Comparison of ENCODE assay signal across 21 cellular contexts in genomic region chr12:114512351-114512750, GRCh38.
DNase-seq lines count a peak whose midpoint lies in the region; ATAC-seq, FAIRE-seq and TF ChIP-seq lines count a peak whose summit lies in the region.
"Had no signal": no experiment of that assay in that cellular context is flagged by ENCODE, and none has a peak within 500 bp of the region (broad histone marks: within the 10 kb centered on the region; RNA-seq: fewer than 3 reads in every experiment).

No MANE protein-coding gene starts in this region.

- H3K18ac ChIP-seq in H1 (ENCODE audit: extremely low read depth, low read length) (no peak overlapping the region), mesendoderm (ENCODE audit: low read length) (no peak overlapping the region)

- POLR2A ChIA-PET in H1 (lab: Charles Lee; ENCODE audit: partially characterized antibody), result no interaction called here

- H3K4me1 ChIP-seq in H1 (replicated peaks in 1 of 4; ENCODE audit: control insufficient read depth in 3 of 4, insufficient read depth in 4 of 4, low read length in 3 of 4) (no peaks in the 10 kb centered on the region), mesendoderm (ENCODE audit: control insufficient read depth, low read depth, low read length) (no peaks in the 10 kb centered on the region)

- H4K20me1 ChIP-seq in H1 (replicated peaks in 1 of 2; ENCODE audit: control insufficient read depth in 1 of 2, insufficient read depth in 2 of 2, low read length in 2 of 2), result no peaks in the 10 kb centered on the region

- H2AK5ac ChIP-seq in H1 (ENCODE audit: low read depth, low read length) (no peak overlapping the region), mesendoderm (ENCODE audit: low read length) (no peak overlapping the region)

- no peak overlapping the region for H3K4me3 Mint-ChIP-seq in T-helper 2 cell treated with Interferon-gamma antibody and Interleukin-4, amounts not matched to agents 5 μg/mL and 100 μg/mL, for 36 hours
- H3K4me3 Mint-ChIP-seq: HFFc6 had no signal

- no peak overlapping the region for H4K8ac ChIP-seq in H1 (ENCODE audit: extremely low read depth, insufficient read depth, low read length)
- no peak overlapping the region for H4K8ac ChIP-seq in mesendoderm (ENCODE audit: low read depth, low read length)

- H3K4me2 ChIP-seq in H1 (ENCODE audit: insufficient read depth in 1 of 2, low read depth in 2 of 2, low read length in 2 of 2) (no peak overlapping the region), mesendoderm (ENCODE audit: low read length) (no peak overlapping the region)
- H3K4me2 ChIP-seq: PC-9 had no signal

- CTCF ChIA-PET in H1 (lab: Charles Lee; ENCODE audit: partially characterized antibody), result interaction anchor here (0.6 to 3.3 kb wide), 14 partner anchors 10 to 545 kb away, joined by 3 to 18 read pairs (median 5); no protein-coding TSS in a partner anchor

- H3K23ac ChIP-seq in H1 (ENCODE audit: insufficient read length) (no peak overlapping the region), mesendoderm (ENCODE audit: low read length) (no peak overlapping the region)

- H3K36me3 ChIP-seq in H1 (ENCODE audit: control insufficient read depth in 2 of 4, insufficient read depth in 4 of 4, low read length in 3 of 4) (no peaks in the 10 kb centered on the region), mesendoderm (ENCODE audit: control insufficient read depth, insufficient read depth, low read length) (no peaks in the 10 kb centered on the region)

- no peak for TF ChIP-seq EP300 in H1 (IDR thresholded peaks at IDR 0.05; ENCODE audit: borderline replicate concordance in 1 of 2, low read depth in 2 of 2, low read length in 2 of 2)

- H3K9ac ChIP-seq in H1 (replicated peaks in 1 of 4; ENCODE audit: extremely low read depth in 1 of 4, low read depth in 3 of 4, low read length in 3 of 4) (no peak overlapping the region), mesendoderm (ENCODE audit: low read length) (no peak overlapping the region)
- H3K9ac ChIP-seq: GM23248 had no signal

- H2BK5ac ChIP-seq in H1 (ENCODE audit: low read depth, low read length) (no peak overlapping the region), mesendoderm (ENCODE audit: low read length) (no peak overlapping the region)

- H4K5ac ChIP-seq in H1 (ENCODE audit: insufficient read length, low read depth, low read length) (no peak overlapping the region), mesendoderm (ENCODE audit: low read length) (no peak overlapping the region)

- H3K56ac ChIP-seq in H1 (replicated peaks; ENCODE audit: insufficient read length, low read depth, low read length), result no peak overlapping the region
- no peak overlapping the region for H3K56ac ChIP-seq in mesendoderm (ENCODE audit: low read length)

- H3K4me3 ChIP-seq in LNCaP clone FGC (ENCODE audit: low read depth, low read length), result no peak overlapping the region
- H3K4me3 ChIP-seq in H1 (ENCODE audit: extremely low read depth in 1 of 4, insufficient read depth in 2 of 4, low read depth in 3 of 4, low read length in 4 of 4), result no peak overlapping the region
- H3K4me3 ChIP-seq in mesendoderm (ENCODE audit: low read length), result no peak overlapping the region
- H3K4me3 ChIP-seq: GM23248, PC-9 had no signal

- H3K79me1 ChIP-seq in H1 (ENCODE audit: low read depth, low read length) (no peaks in the 10 kb centered on the region), mesendoderm (ENCODE audit: low read length) (no peaks in the 10 kb centered on the region)

- H3K27ac ChIP-seq in H1 (ENCODE audit: low read depth, low read length) (no peak overlapping the region), mesendoderm (ENCODE audit: low read depth, low read length) (no peak overlapping the region)
- H3K27ac ChIP-seq: GM23248, PC-9, RWPE1 had no signal

- no peak overlapping the region for H2BK20ac ChIP-seq in H1 (ENCODE audit: low read length)

- no peak overlapping the region for H2BK120ac ChIP-seq in H1 (replicated peaks; ENCODE audit: low read depth, low read length)
- no peak overlapping the region for H2BK120ac ChIP-seq in mesendoderm (ENCODE audit: low read depth, low read length)

- H3K23me2 ChIP-seq in H1 (ENCODE audit: low read depth, low read length), result no peaks in the 10 kb centered on the region; the same call in 1 of the 2 replicates

- H3K4ac ChIP-seq in H1 (replicated peaks; ENCODE audit: insufficient read length, low read depth, low read length), result no peak overlapping the region
- no peak overlapping the region for H3K4ac ChIP-seq in mesendoderm (ENCODE audit: low read depth, low read length)

- peak; percentile 32 to 50 for TF ChIP-seq RAD21 in H1 (IDR thresholded peaks at IDR 0.05 in 1 of 2, conservative IDR thresholded peaks at IDR 0.05 in 1 of 2; ENCODE audit: low read depth in 2 of 2, low read length in 2 of 2)

- no peak overlapping the region for H2BK12ac ChIP-seq in H1 (ENCODE audit: low read depth, low read length)

- no peak overlapping the region for H3K14ac ChIP-seq in H1 (ENCODE audit: insufficient read length)

- no peak overlapping the region for H2AFZ ChIP-seq in H1 (ENCODE audit: low read length)
- H2AFZ ChIP-seq: GM23248, PC-9 had no signal

- no peak for ATAC-seq in GM18873 (IDR thresholded peaks at IDR 0.05; ENCODE audit: low FRiP score, unreplicated experiment)

- no peaks in the 10 kb centered on the region for H3K9me3 Mint-ChIP-seq in T-helper 2 cell treated with Interferon-gamma antibody and Interleukin-4, amounts not matched to agents 5 μg/mL and 100 μg/mL, for 36 hours
- H3K9me3 Mint-ChIP-seq: HFFc6 had no signal

- H2BK15ac ChIP-seq in H1 (ENCODE audit: low read length), result no peak overlapping the region
- no peak overlapping the region for H2BK15ac ChIP-seq in mesendoderm (replicated peaks; ENCODE audit: low read depth)

- peak; percentile 24 for FAIRE-seq in H1 (lab: Jason Lieb, UNC)
- FAIRE-seq: G401.6 had no signal

- TF ChIP-seq POLR2A in H1 (IDR thresholded peaks at IDR 0.05; ENCODE audit: control extremely low read depth in 1 of 2, low read depth in 2 of 2, low read length in 2 of 2), result no peak

- DNase-seq in ELR (ENCODE audit: low read depth) (peak; percentile 7), LNCaP clone FGC (ENCODE audit: low read depth) (peak; percentile 13), H1 (ENCODE audit: low read depth in 1 of 2, low spot score in 2 of 2) (no peak), mesendoderm (peak; percentile 49)
- no peak for DNase-seq in T-helper 2 cell treated with Interferon-gamma antibody and Interleukin-4, amounts not matched to agents 5 μg/mL and 100 μg/mL, for 36 hours (ENCODE audit: low spot score)
- no peak for DNase-seq in activated CD8-positive, alpha-beta memory T cell treated with anti-CD3 and anti-CD28 coated beads for 24 hours
- DNase-seq: ACHN, C1 segment of cervical spinal cord, DMS79 treated with DMSO at 0.1 percent for 48 hours, GM23248, HFFc6, KG1, NCI-H1092 treated with DMSO at 0.1 percent for 48 hours, NCI-H146, NCI-H2029 treated with DMSO at 0.1 percent for 48 hours, NCI-H748 treated with DMSO at 0.1 percent for 48 hours, PC-9, SIG-M5 had no signal

- H4K91ac ChIP-seq in H1 (replicated peaks; ENCODE audit: insufficient read length, low read length), result peak overlapping the region; percentile 25

- WGBS in H1 (ENCODE audit: extremely low coverage in 1 of 2, insufficient coverage in 1 of 2, insufficient read length in 1 of 2, insufficient replicate concordance in 2 of 2, low coverage in 1 of 2, low lambda C conversion rate in 2 of 2, missing lambda C conversion rate in 1 of 2), 2 experiments, result 88% methylated on average over 3 of the region's 3 CpGs; no CpG with 5 or more reads in 1 of the 2 experiments
- WGBS in mesendoderm (ENCODE audit: extremely low coverage, insufficient coverage, low lambda C conversion rate), result no CpG with 5 or more reads among the region's 3 CpGs

- H3K27me3 ChIP-seq in H1 (replicated peaks in 1 of 4; ENCODE audit: control insufficient read depth in 3 of 4, extremely low read depth in 1 of 4, insufficient read depth in 3 of 4, low read length in 3 of 4) (0 out of 7 replicates have a peak, but pooled peaks cover 0 to 3% (median 0%) of the 10 kb centered on the region in 4 experiments), mesendoderm (ENCODE audit: insufficient read depth, low read length, poor library complexity) (no peaks in the 10 kb centered on the region)

- no peaks in the 10 kb centered on the region for H3K36me3 Mint-ChIP-seq in T-helper 2 cell treated with Interferon-gamma antibody and Interleukin-4, amounts not matched to agents 5 μg/mL and 100 μg/mL, for 36 hours (ENCODE audit: low read depth)

- no peaks in the 10 kb centered on the region for H3K9me3 ChIP-seq in H1 (ENCODE audit: insufficient read depth in 2 of 2, low read depth in 1 of 2, low read length in 1 of 2)

- H3K27me3 Mint-ChIP-seq in T-helper 2 cell treated with Interferon-gamma antibody and Interleukin-4, amounts not matched to agents 5 μg/mL and 100 μg/mL, for 36 hours (ENCODE audit: low read depth), result no peaks in the 10 kb centered on the region

- H3K79me2 ChIP-seq in H1 (ENCODE audit: control insufficient read depth in 1 of 2, insufficient read depth in 2 of 2, low read length in 2 of 2) (no peaks in the 10 kb centered on the region), mesendoderm (ENCODE audit: control insufficient read depth, insufficient read depth, low read length) (no peaks in the 10 kb centered on the region)

- no peak overlapping the region for H3K27ac Mint-ChIP-seq in T-helper 2 cell treated with Interferon-gamma antibody and Interleukin-4, amounts not matched to agents 5 μg/mL and 100 μg/mL, for 36 hours
- H3K27ac Mint-ChIP-seq: HFFc6 had no signal

- peaks cover 3% of the 10 kb centered on the region for H3K4me1 Mint-ChIP-seq in T-helper 2 cell treated with Interferon-gamma antibody and Interleukin-4, amounts not matched to agents 5 μg/mL and 100 μg/mL, for 36 hours (ENCODE audit: low read depth)

- peak; percentile 18; the same call in 1 of the 2 replicates for TF ChIP-seq CTCF in LNCaP clone FGC (IDR thresholded peaks at IDR 0.05; ENCODE audit: control insufficient read depth, extremely low read depth, insufficient read depth)
- TF ChIP-seq CTCF in H1 (IDR thresholded peaks at IDR 0.05; ENCODE audit: control extremely low read depth in 1 of 3, insufficient read depth in 1 of 3, low read depth in 1 of 3, low read length in 3 of 3), result peak in 2 of 3 experiments; percentile 19 to 28; a peak in 2 of 4 replicates

TF ChIP-seq in H1, 55 proteins besides CTCF, POLR2A, EP300 and RAD21:
- TF ChIP-seq RFX5 (IDR thresholded peaks at IDR 0.05; ENCODE audit: borderline replicate concordance, low read depth, low read length), result no peak
- TF ChIP-seq CREB1 (IDR thresholded peaks at IDR 0.05), result no peak
- no peak for TF ChIP-seq BACH1 (IDR thresholded peaks at IDR 0.05; ENCODE audit: low read length)
- TF ChIP-seq NRF1 (IDR thresholded peaks at IDR 0.05; ENCODE audit: low read depth, low read length), result no peak
- no peak for TF ChIP-seq POLR2AphosphoS5 (IDR thresholded peaks at IDR 0.05; ENCODE audit: low read depth, low read length)
- TF ChIP-seq TAF7 (optimal IDR thresholded peaks at IDR 0.05; ENCODE audit: borderline replicate concordance, low read depth, low read length), result no peak
- no peak for TF ChIP-seq BCL11A (IDR thresholded peaks at IDR 0.05; ENCODE audit: low read depth in 2 of 2, low read length in 2 of 2)
- no peak for TF ChIP-seq SP1 (IDR thresholded peaks at IDR 0.05; ENCODE audit: low read depth, low read length)

Comparison
In these comparisons a context has a peak if more than half of its experiments do, and no peak if none do; other contexts are left out.
1. DNase-seq: peak in ELR (single experiment), LNCaP clone FGC (single experiment) and mesendoderm (single experiment); none in H1 (0 of 2), T-helper 2 cell treated with Interferon-gamma antibody and Interleukin-4, amounts not matched to agents 5 μg/mL and 100 μg/mL, for 36 hours (single experiment) and activated CD8-positive, alpha-beta memory T cell treated with anti-CD3 and anti-CD28 coated beads for 24 hours (single experiment).